Comparison of ENCODE assay signal across 28 cellular contexts in the genomic region with DNA sequence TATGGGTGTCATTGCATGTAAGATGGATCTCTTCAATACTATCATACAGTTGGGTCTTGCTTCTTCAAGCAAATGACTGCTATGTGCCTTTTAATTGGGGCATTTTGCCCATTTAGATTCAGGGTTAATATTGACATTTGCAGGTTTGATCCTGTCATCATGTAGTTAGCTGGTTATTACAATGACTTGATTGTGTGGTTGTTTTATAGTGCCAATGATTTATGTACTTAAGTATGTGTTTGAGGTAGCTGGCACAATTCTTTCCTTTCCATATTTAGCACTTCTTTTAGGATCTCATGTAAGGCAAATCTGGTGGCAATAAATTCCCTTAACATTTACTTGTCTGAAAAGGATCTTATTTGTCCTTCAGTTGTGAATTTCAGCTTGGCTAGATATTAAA.
DNase-seq lines count a peak whose midpoint lies in the region; ATAC-seq and TF ChIP-seq lines count a peak whose summit lies in the region.
"Had no signal": no experiment of that assay in that cellular context is flagged by ENCODE, and none has a peak within 500 bp of the region (broad histone marks: within the 10 kb centered on the region; RNA-seq: fewer than 3 reads in every experiment).

No MANE protein-coding gene starts in this region.

- H3K27ac ChIP-seq in HEK293 (ENCODE audit: extremely low read depth, low read depth, low read length) (no peak overlapping the region), PC-3 (ENCODE audit: low read length) (no peak overlapping the region), OCI-LY7 (ENCODE audit: low read depth, low read length, poor library complexity, severe bottlenecking) (no peak overlapping the region)
- H3K27ac ChIP-seq: BLaER1 treated with 17β-estradiol and CSF1 and Interleukin-3, amounts not matched to agents 10 nM and 100 nM; PC-9 had no signal

- H3K9ac ChIP-seq in PC-3 (ENCODE audit: low read length) = no peak overlapping the region
- H3K9ac ChIP-seq: BLaER1 treated with 17β-estradiol and CSF1 and Interleukin-3, amounts not matched to agents 10 nM and 100 nM had no signal

- no peaks in the 10 kb centered on the region for H3K9me3 Mint-ChIP-seq in endothelial cell (ENCODE audit: unreplicated experiment)
- H3K9me3 Mint-ChIP-seq: GM23338, H9, HFFc6 had no signal

- H2AFZ ChIP-seq in PC-3 (ENCODE audit: low read length) (no peak overlapping the region), OCI-LY7 (ENCODE audit: low read length) (no peak overlapping the region)
- H2AFZ ChIP-seq: GM23338, PC-9 had no signal

- no peaks in the 10 kb centered on the region for H3K27me3 Mint-ChIP-seq in endothelial cell (ENCODE audit: unreplicated experiment)
- H3K27me3 Mint-ChIP-seq: CD4-positive, alpha-beta T cell; T-cell had no signal

- CTCF ChIA-PET in HEK293 (lab: Yijun Ruan, JAX) (no interaction called here), PC-3 (lab: Charles Lee) (interaction anchor here (0.7 kb wide), 1 partner anchor 776 kb away, joined by 3 read pairs; no protein-coding TSS in a partner anchor), OCI-LY7 (lab: Charles Lee; ENCODE audit: unreplicated experiment) (no interaction called here)

- H3K4me3 Mint-ChIP-seq in endothelial cell (ENCODE audit: unreplicated experiment) = no peak overlapping the region
- H3K4me3 Mint-ChIP-seq: CD4-positive, alpha-beta T cell; GM23338; H9; HFFc6; T-cell; T-helper 2 cell treated with Interferon-gamma antibody and Interleukin-4, amounts not matched to agents 5 μg/mL and 100 μg/mL, for 36 hours had no signal

- H3K4me1 Mint-ChIP-seq in endothelial cell (ENCODE audit: unreplicated experiment) = no peaks in the 10 kb centered on the region
- H3K4me1 Mint-ChIP-seq: GM23338, H9, T-cell had no signal

- H4K20me1 ChIP-seq in PC-3 (ENCODE audit: low read length) = no peaks in the 10 kb centered on the region
- no peaks in the 10 kb centered on the region for H4K20me1 ChIP-seq in OCI-LY7 (ENCODE audit: insufficient read depth, low read length)
- H4K20me1 ChIP-seq: BLaER1 treated with 17β-estradiol and CSF1 and Interleukin-3, amounts not matched to agents 10 nM and 100 nM had no signal

- H3K4me3 ChIP-seq in HEK293 (ENCODE audit: low read depth, low read length) (no peak overlapping the region), PC-3 (ENCODE audit: low read length) (no peak overlapping the region), OCI-LY7 (ENCODE audit: low read depth, low read length, poor library complexity, severe bottlenecking) (no peak overlapping the region)
- H3K4me3 ChIP-seq: BLaER1 treated with 17β-estradiol and CSF1 and Interleukin-3, amounts not matched to agents 10 nM and 100 nM; GM12878; GM23338; PC-9 had no signal

- no peak for TF ChIP-seq CTCF in HEK293 (tag by site-specific recombination; IDR thresholded peaks at IDR 0.05)
- TF ChIP-seq CTCF in PC-3 (conservative IDR thresholded peaks at IDR 0.05; ENCODE audit: low read depth, low read length) = no peak
- TF ChIP-seq CTCF in OCI-LY7 (conservative IDR thresholded peaks at IDR 0.05; ENCODE audit: low read length) = no peak
- TF ChIP-seq CTCF in endothelial cell (IDR thresholded peaks at IDR 0.05; ENCODE audit: unreplicated experiment) = no peak

- H3K27me3 ChIP-seq in PC-3 (ENCODE audit: low read length) = no peaks in the 10 kb centered on the region
- H3K27me3 ChIP-seq: BLaER1 treated with 17β-estradiol and CSF1 and Interleukin-3, amounts not matched to agents 10 nM and 100 nM had no signal

- no peaks in the 10 kb centered on the region for H3K4me1 ChIP-seq in HEK293 (ENCODE audit: control insufficient read depth, insufficient read depth, low read length)
- H3K4me1 ChIP-seq in PC-3 (ENCODE audit: insufficient read depth, low read length) = 0 out of 2 replicates have a peak, but pooled peaks cover 4% of the 10 kb centered on the region
- H3K4me1 ChIP-seq in OCI-LY7 (ENCODE audit: insufficient read depth, low read length, poor library complexity, severe bottlenecking) = no peaks in the 10 kb centered on the region
- H3K4me1 ChIP-seq: BLaER1 treated with 17β-estradiol and CSF1 and Interleukin-3, amounts not matched to agents 10 nM and 100 nM had no signal

- peak; percentile 33 for DNase-seq in NCI-H748 (lab: John Stamatoyannopoulos, UW; ENCODE audit: unreplicated experiment)
- no peak for DNase-seq in NCI-H748 treated with DMSO at 0.1 percent for 48 hours (lab: John Stamatoyannopoulos, UW)
- DNase-seq in NCI-H1930 (lab: John Stamatoyannopoulos, UW) = peak; percentile 2 to 6
- DNase-seq in PC-3 = peak; percentile 41
- DNase-seq in OCI-LY7 (ENCODE audit: low spot score) = no peak
- DNase-seq in endothelial cell (ENCODE audit: low spot score) = no peak
- DNase-seq in ureter (ENCODE audit: low spot score) = no peak
- DNase-seq: AML-193; CD4-positive, alpha-beta T cell; DMS79; EL; GDM1; H9; HFFc6; KBM-7; MM.1S; NCI-H1694 treated with DMSO at 0.1 percent for 48 hours; NCI-H2107; NCI-H446 treated with DMSO at 0.1 percent for 48 hours; NCI-H526; PC-9; T-cell had no signal

- no peaks in the 10 kb centered on the region for H3F3A ChIP-seq in PC-3 (ENCODE audit: low read length, unreplicated experiment)

- H3K9me2 ChIP-seq in PC-3 (replicated peaks; ENCODE audit: low read length) = no peaks in the 10 kb centered on the region
- no peaks in the 10 kb centered on the region for H3K9me2 ChIP-seq in OCI-LY7 (ENCODE audit: insufficient read depth, low read length)

- H3K79me2 ChIP-seq in PC-3 (ENCODE audit: low read length) = no peaks in the 10 kb centered on the region
- H3K79me2 ChIP-seq in OCI-LY7 (ENCODE audit: insufficient read depth, low read depth, low read length) = no peaks in the 10 kb centered on the region

- H3K9me3 ChIP-seq in HEK293 (ENCODE audit: control insufficient read depth, insufficient read depth, low read depth, low read length) = no peaks in the 10 kb centered on the region
- H3K9me3 ChIP-seq in PC-3 (ENCODE audit: low read length) = no peaks in the 10 kb centered on the region
- H3K9me3 ChIP-seq in OCI-LY7 (ENCODE audit: low read length) = no peaks in the 10 kb centered on the region
- H3K9me3 ChIP-seq: BLaER1 treated with 17β-estradiol and CSF1 and Interleukin-3, amounts not matched to agents 10 nM and 100 nM had no signal

- POLR2A ChIA-PET in HEK293 (lab: Yijun Ruan, JAX) = no interaction called here
- POLR2A ChIA-PET in PC-3 (lab: Charles Lee; ENCODE audit: unreplicated experiment) = no interaction called here
- POLR2A ChIA-PET in OCI-LY7 (lab: Charles Lee) = interaction anchor here (0.6 to 1.4 kb wide), 5 partner anchors 8 to 1366 kb away, joined by 3 to 4 read pairs (median 3); no protein-coding TSS in a partner anchor

- H3K36me3 ChIP-seq in HEK293 (ENCODE audit: control insufficient read depth in 2 of 2, insufficient read depth in 1 of 2, low read length in 2 of 2) (no peaks in the 10 kb centered on the region), PC-3 (ENCODE audit: low read depth, low read length) (no peaks in the 10 kb centered on the region), OCI-LY7 (ENCODE audit: insufficient read depth, low read length) (no peaks in the 10 kb centered on the region)
- H3K36me3 ChIP-seq: BLaER1 treated with 17β-estradiol and CSF1 and Interleukin-3, amounts not matched to agents 10 nM and 100 nM had no signal

- peak; percentile 97 for ATAC-seq in PC-3
- ATAC-seq: GM12878, GM23338, Right ventricle myocardium inferior, T-cell had no signal

- BruUV-seq in PC-3 (replicated peaks; lab: Mats Ljungman, UMichigan) (no TSS peak), OCI-LY7 (replicated peaks; lab: Mats Ljungman, UMichigan) (no TSS peak)

- H3K4me2 ChIP-seq in PC-3 (ENCODE audit: low read length) (no peak overlapping the region), OCI-LY7 (ENCODE audit: low read length) (no peak overlapping the region)
- H3K4me2 ChIP-seq: BLaER1 treated with 17β-estradiol and CSF1 and Interleukin-3, amounts not matched to agents 10 nM and 100 nM; GM23338; PC-9 had no signal

- no peak overlapping the region for H3K27ac Mint-ChIP-seq in endothelial cell (ENCODE audit: unreplicated experiment)
- H3K27ac Mint-ChIP-seq: CD4-positive, alpha-beta T cell; GM23338; H9; HFFc6; T-cell; T-helper 2 cell treated with Interferon-gamma antibody and Interleukin-4, amounts not matched to agents 5 μg/mL and 100 μg/mL, for 36 hours had no signal

- intact Hi-C loops in PC-3 (cut with micrococcal nuclease) = loop anchor here (1.0 to 2.0 kb wide), 2 partner anchors 20 to 21 kb away; no protein-coding TSS in a partner anchor
- intact Hi-C loops in OCI-LY7 (cut with micrococcal nuclease; ENCODE audit: unreplicated experiment) = no loop called here

- H3K36me3 Mint-ChIP-seq in endothelial cell (ENCODE audit: low read depth, unreplicated experiment) = no peaks in the 10 kb centered on the region
- H3K36me3 Mint-ChIP-seq: T-cell had no signal

TF ChIP-seq in HEK293, 187 proteins besides CTCF, POLR2A, EP300 and RAD21:
- TF ChIP-seq, protein P1, sequence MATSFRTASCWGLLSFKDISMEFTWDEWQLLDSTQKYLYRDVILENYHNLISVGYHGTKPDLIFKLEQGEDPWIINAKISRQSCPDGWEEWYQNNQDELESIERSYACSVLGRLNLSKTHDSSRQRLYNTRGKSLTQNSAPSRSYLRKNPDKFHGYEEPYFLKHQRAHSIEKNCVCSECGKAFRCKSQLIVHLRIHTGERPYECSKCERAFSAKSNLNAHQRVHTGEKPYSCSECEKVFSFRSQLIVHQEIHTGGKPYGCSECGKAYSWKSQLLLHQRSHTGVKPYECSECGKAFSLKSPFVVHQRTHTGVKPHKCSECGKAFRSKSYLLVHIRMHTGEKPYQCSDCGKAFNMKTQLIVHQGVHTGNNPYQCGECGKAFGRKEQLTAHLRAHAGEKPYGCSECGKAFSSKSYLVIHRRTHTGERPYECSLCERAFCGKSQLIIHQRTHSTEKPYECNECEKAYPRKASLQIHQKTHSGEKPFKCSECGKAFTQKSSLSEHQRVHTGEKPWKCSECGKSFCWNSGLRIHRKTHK (tag by site-specific recombination; IDR thresholded peaks at IDR 0.05) = 0 out of 2 replicates have a peak, but pooled peaks have one; percentile 20
- TF ChIP-seq GLI2 (tag by site-specific recombination; IDR thresholded peaks at IDR 0.05; ENCODE audit: borderline replicate concordance, low read depth) = no peak

Comparison
In these comparisons a context has a peak if more than half of its experiments do, and no peak if none do; other contexts are left out.
1. DNase-seq: peak in NCI-H748 (single experiment), NCI-H1930 (2 of 2) and PC-3 (single experiment); none in NCI-H748 treated with DMSO at 0.1 percent for 48 hours (single experiment), OCI-LY7 (single experiment), endothelial cell (single experiment) and ureter (single experiment).